ENCODE assay signal across 8 cellular contexts in the genomic region with DNA sequence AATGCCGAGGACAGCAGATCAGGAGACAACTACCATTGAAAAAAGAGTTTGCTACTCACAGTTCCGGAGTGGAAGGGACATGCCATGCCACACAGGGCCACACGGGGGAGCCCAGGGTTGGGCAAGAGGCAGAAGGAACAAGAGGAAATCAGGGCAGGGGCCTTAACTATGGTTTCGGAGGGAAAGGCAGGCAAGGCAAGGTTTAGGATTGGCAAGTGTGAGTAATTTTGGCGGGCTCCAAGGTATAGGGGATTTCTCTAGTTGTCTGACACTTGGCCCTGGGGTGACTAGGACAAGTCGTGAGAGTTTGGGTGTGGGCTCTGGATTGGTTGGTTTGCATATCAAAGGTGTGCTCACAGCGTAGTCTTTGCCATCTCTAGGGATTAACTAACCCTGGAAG. TPM values are rescaled to one million over a fixed set of nuclear protein-coding genes. Genes with fewer than 3 reads are reported as not detected.
A peak's percentile ranks its signal among the peaks of the same experiment; 100 is the strongest.
DNase-seq lines count a peak whose midpoint lies in the region; ATAC-seq and TF ChIP-seq lines count a peak whose summit lies in the region.

No MANE protein-coding gene starts in this region.

- H3K4me1 Mint-ChIP-seq in effector memory CD8-positive, alpha-beta T cell (ENCODE audit: low read depth in 2 of 2): peaks cover 3 to 10% of the 10 kb centered on the region in 2 donors
- H3K4me1 Mint-ChIP-seq in natural killer cell: peaks cover 0 to 12% of the 10 kb centered on the region in 2 donors

- TF ChIP-seq CTCF in GM12801 (IDR thresholded peaks at IDR 0.05; ENCODE audit: extremely low read depth, insufficient read length) (peak; percentile 79), natural killer cell (IDR thresholded peaks at IDR 0.05) (peak; percentile 47)

- no peaks in the 10 kb centered on the region for H3K27me3 Mint-ChIP-seq in effector memory CD8-positive, alpha-beta T cell
- peaks cover 0 to 7% of the 10 kb centered on the region in 2 donors for H3K27me3 Mint-ChIP-seq in natural killer cell (ENCODE audit: low read depth in 2 of 2)

- DNase-seq in NCI-H1694 treated with DMSO at 0.1 percent for 48 hours (lab: John Stamatoyannopoulos, UW) (peak; percentile 50), natural killer cell (no peak), stromal cell of bone marrow (ENCODE audit: low read depth) (peak; percentile 4), germinal center (ENCODE audit: low spot score) (no peak)
- DNase-seq in activated CD4-positive, alpha-beta T cell treated with anti-CD3 and anti-CD28 coated beads, Interleukin-2, amount 50 U/mL, for 48 hours: peak; percentile 82 to 86
- DNase-seq in effector memory CD8-positive, alpha-beta T cell: peak; percentile 57 to 68 (median 61)

- intact Hi-C loops in natural killer cell (cut with micrococcal nuclease): no loop called here

- H3K4me3 Mint-ChIP-seq in effector memory CD8-positive, alpha-beta T cell: no peak overlapping the region
- no peak overlapping the region for H3K4me3 Mint-ChIP-seq in natural killer cell

- H3K36me3 Mint-ChIP-seq in effector memory CD8-positive, alpha-beta T cell (ENCODE audit: insufficient read depth): peaks cover 4% of the 10 kb centered on the region
- H3K36me3 Mint-ChIP-seq in natural killer cell: no peaks in the 10 kb centered on the region

- peak; percentile 62 for ATAC-seq in effector memory CD8-positive, alpha-beta T cell (replicated peaks)
- ATAC-seq in natural killer cell (peak; percentile 56 to 73 (median 70)), HG02938 (IDR thresholded peaks at IDR 0.05; ENCODE audit: unreplicated experiment) (no peak)

- H3K27ac Mint-ChIP-seq in effector memory CD8-positive, alpha-beta T cell: no peak overlapping the region
- H3K27ac Mint-ChIP-seq in natural killer cell: no peak overlapping the region

- no peaks in the 10 kb centered on the region for H3K9me3 Mint-ChIP-seq in effector memory CD8-positive, alpha-beta T cell
- H3K9me3 Mint-ChIP-seq in natural killer cell: no peaks in the 10 kb centered on the region

RNA-seq across cellular contexts. Expression of a gene that starts 27.0 kb away (rescaled TPM):
- under 1 TPM; 0.12 to 0.15 (median 0.14) TPM for total RNA-seq in natural killer cell

RNA-seq across cellular contexts. Expression of a gene that starts 28.8 kb away (rescaled TPM):
- total RNA-seq in natural killer cell: 100 to 1,000 TPM; 254 to 364 (median 348) TPM

Comparison
In these comparisons a context has a peak if more than half of its experiments do, and no peak if none do; other contexts are left out.
1. DNase-seq: peak in NCI-H1694 treated with DMSO at 0.1 percent for 48 hours (single experiment), activated CD4-positive, alpha-beta T cell treated with anti-CD3 and anti-CD28 coated beads, Interleukin-2, amount 50 U/mL, for 48 hours (2 of 2), effector memory CD8-positive, alpha-beta T cell (3 of 3) and stromal cell of bone marrow (single experiment); none in natural killer cell (single experiment) and germinal center (single experiment).